Comparison of ENCODE assay signal across 15 cellular contexts in the genomic region with DNA sequence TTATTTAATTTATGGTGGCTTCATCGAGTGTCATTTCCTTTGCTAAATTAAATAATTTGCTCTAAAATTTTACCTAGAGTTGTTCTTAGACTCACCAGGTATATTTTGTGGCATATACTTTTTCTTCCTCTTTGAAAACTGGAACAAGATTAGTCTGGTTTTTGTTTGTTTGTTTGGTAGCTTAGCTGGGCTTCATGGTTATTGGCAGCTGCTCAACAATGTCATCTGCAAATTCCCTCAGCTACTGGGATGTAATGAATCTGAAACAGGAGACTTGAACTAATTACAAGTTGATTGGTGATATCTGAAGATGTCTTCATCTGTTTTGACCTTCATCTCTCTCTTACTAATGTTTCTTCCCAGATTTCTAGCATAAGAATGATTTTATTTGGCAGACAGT.
"Had no signal": no experiment of that assay in that cellular context is flagged by ENCODE, and none has a peak within 500 bp of the region (broad histone marks: within the 10 kb centered on the region; RNA-seq: fewer than 3 reads in every experiment).

No MANE protein-coding gene starts in this region.

- H3K36me3 Mint-ChIP-seq: activated naive CD8-positive, alpha-beta T cell; immature natural killer cell; memory B cell had no signal

- H3K9me3 ChIP-seq: breast epithelium, esophagus muscularis mucosa, testis had no signal

- H3K4me1 Mint-ChIP-seq: immature natural killer cell; memory B cell; nephron; stimulated activated naive CD8-positive, alpha-beta T cell treated with anti-CD3 and anti-CD28 coated beads, Interleukin-15, amount 100 ng/mL, for 72 hours had no signal

- H3K4me1 ChIP-seq: breast epithelium, esophagus muscularis mucosa, testis had no signal

- H3K36me3 ChIP-seq: breast epithelium, esophagus muscularis mucosa had no signal

- H3K27ac Mint-ChIP-seq: activated naive CD8-positive, alpha-beta T cell; activated T-cell treated with anti-CD3 and anti-CD28 coated beads, Interleukin-2, amount 50 U/mL, for 24 hours; immature natural killer cell; memory B cell; nephron; progenitor cell of endocrine pancreas; stimulated activated naive CD8-positive, alpha-beta T cell treated with anti-CD3 and anti-CD28 coated beads, Interleukin-15, amount 100 ng/mL, for 72 hours had no signal

- H3K4me3 Mint-ChIP-seq: activated naive CD8-positive, alpha-beta T cell; activated T-cell treated with anti-CD3 and anti-CD28 coated beads, Interleukin-2, amount 50 U/mL, for 24 hours; immature natural killer cell; memory B cell; nephron; stimulated activated naive CD8-positive, alpha-beta T cell treated with anti-CD3 and anti-CD28 coated beads, Interleukin-15, amount 100 ng/mL, for 72 hours had no signal

- DNase-seq: activated CD4-positive, alpha-beta T cell treated with anti-CD3 and anti-CD28 coated beads, Interleukin-2, amount 50 U/mL, for 4 hours; activated CD4-positive, CD25-positive, alpha-beta regulatory T cell treated with anti-CD3 and anti-CD28 coated beads, Interleukin-2, amount 50 U/mL, for 72 hours; activated effector memory CD4-positive, alpha-beta T cell treated with Interleukin-2 at 50 U/mL for 16 hours; activated T-cell treated with anti-CD3 and anti-CD28 coated beads, Interleukin-2, amount 50 U/mL, for 24 hours; immature natural killer cell; occipital lobe; stimulated activated CD4-positive, alpha-beta T cell treated with anti-CD3 and anti-CD28 coated beads, Interleukin-4, amount 100 ng/mL, for 24 hours; stimulated activated naive CD8-positive, alpha-beta T cell treated with anti-CD3 and anti-CD28 coated beads, Interleukin-15, amount 100 ng/mL, for 72 hours; testis had no signal

- H3K27me3 Mint-ChIP-seq: activated naive CD8-positive, alpha-beta T cell; activated T-cell treated with anti-CD3 and anti-CD28 coated beads, Interleukin-2, amount 50 U/mL, for 24 hours; memory B cell; progenitor cell of endocrine pancreas had no signal

- H3K27ac ChIP-seq: breast epithelium, esophagus muscularis mucosa, testis had no signal

- H3K9me3 Mint-ChIP-seq: activated T-cell treated with anti-CD3 and anti-CD28 coated beads, Interleukin-2, amount 50 U/mL, for 24 hours; immature natural killer cell; memory B cell; nephron; stimulated activated naive CD8-positive, alpha-beta T cell treated with anti-CD3 and anti-CD28 coated beads, Interleukin-15, amount 100 ng/mL, for 72 hours had no signal

- H3K4me3 ChIP-seq: breast epithelium, esophagus muscularis mucosa, testis had no signal

- H3K27me3 ChIP-seq: breast epithelium, esophagus muscularis mucosa, testis had no signal
